ENCODE assay signal across 8 cellular contexts in the genomic region with DNA sequence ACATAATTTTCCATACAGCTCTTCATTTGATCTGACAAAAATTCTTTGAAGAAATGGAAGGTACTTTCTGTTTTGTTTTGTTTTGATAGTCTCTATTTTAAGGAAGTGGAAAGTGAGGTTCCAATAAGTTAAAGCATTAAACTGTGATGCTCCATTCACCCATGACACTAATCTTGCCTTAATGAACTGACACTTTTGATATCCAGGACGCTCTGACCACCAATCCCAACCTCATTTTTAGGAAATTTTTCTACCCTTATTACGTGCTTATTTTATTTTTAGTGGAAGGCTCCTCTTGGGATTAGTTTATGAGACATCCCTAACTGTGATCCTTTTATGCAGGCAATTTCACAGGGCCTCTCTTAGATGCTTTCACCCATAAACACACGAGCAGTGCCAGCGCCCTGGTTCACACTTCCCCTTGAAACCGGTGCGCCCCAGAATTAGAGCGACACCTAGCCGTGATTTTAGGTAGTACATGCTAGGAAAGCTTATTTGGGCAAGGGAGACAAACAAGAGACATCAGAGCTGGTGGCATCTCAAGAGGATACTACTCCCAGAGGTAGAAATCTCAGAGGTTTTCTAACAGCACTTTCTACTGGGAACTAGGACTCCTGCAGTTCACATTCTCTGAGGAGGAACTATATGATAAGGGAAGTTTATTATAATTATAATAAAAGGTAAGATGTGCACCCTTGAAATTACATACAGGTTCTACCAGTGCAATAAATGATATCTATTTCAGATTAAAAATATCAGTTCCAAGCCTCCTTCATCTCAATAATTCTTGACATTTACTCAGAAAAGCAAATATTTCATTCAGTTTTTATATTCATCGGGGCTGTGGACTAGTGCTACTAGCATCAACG.
DNase-seq lines count a peak whose midpoint lies in the region; ATAC-seq and TF ChIP-seq lines count a peak whose summit lies in the region.

No MANE protein-coding gene starts in this region.

- DNase-seq in A673 (ENCODE audit: low spot score), result peak; percentile 83
- peak; percentile 35 for DNase-seq in NCI-H2029 (lab: John Stamatoyannopoulos, UW)
- peak; percentile 29 for DNase-seq in UCSD-AML1 (lab: John Stamatoyannopoulos, UW; ENCODE audit: unreplicated experiment)
- peak; percentile 82 for DNase-seq in iPS-NIHi7 (ENCODE audit: extremely low spot score)
- peak; percentile 61 to 94 (median 66) for DNase-seq in stimulated activated CD4-positive, alpha-beta T cell treated with anti-CD3 and anti-CD28 coated beads, Interleukin-12 subunit alpha, Interleukin-12 subunit beta, amount 100 ng/mL, for 48 hours (ENCODE audit: low read depth in 2 of 3, low spot score in 1 of 3)

- H3K27ac Mint-ChIP-seq in brain, result peak overlapping the region in 4 of 5 experiments; percentile 6 to 77 (median 44)

- H3K4me1 Mint-ChIP-seq in brain, result peaks cover 32% of the 10 kb centered on the region

- H3K36me3 ChIP-seq in A673 (ENCODE audit: insufficient read depth, low read length, poor library complexity, severe bottlenecking), result no peaks in the 10 kb centered on the region

- no peak overlapping the region for H3K4me3 ChIP-seq in A673 (ENCODE audit: low read depth, low read length, poor library complexity, severe bottlenecking)

- H3K27me3 ChIP-seq in A673 (replicated peaks; ENCODE audit: insufficient read depth, low read depth, low read length, poor library complexity), result no peaks in the 10 kb centered on the region

- H3K27ac ChIP-seq in A673 (ENCODE audit: low read depth, low read length, poor library complexity, severe bottlenecking), result no peak overlapping the region

- no peaks in the 10 kb centered on the region for H3K9me3 ChIP-seq in A673 (ENCODE audit: low read depth, low read length, poor library complexity, severe bottlenecking)

- intact Hi-C loops in A673 (cut with micrococcal nuclease; ENCODE audit: unreplicated experiment), result loop anchor here (10.0 kb wide), 1 partner anchor 550 kb away; no protein-coding TSS in a partner anchor

- CTCF ChIA-PET in A673 (lab: Charles Lee), result interaction anchor here (0.6 to 0.8 kb wide), 4 partner anchors 15 to 347 kb away, joined by 3 to 5 read pairs (median 4); no protein-coding TSS in a partner anchor

- POLR2A ChIA-PET in A673 (lab: Charles Lee; ENCODE audit: low non-redundant PET), result no interaction called here

- H3K27me3 Mint-ChIP-seq in brain, result no peaks in the 10 kb centered on the region

- no peaks in the 10 kb centered on the region for H3K4me1 ChIP-seq in A673 (ENCODE audit: insufficient read depth, low read length, poor library complexity, severe bottlenecking)

- BruUV-seq in A673 (replicated peaks; lab: Mats Ljungman, UMichigan), result no TSS peak

- no peaks in the 10 kb centered on the region for H3K36me3 Mint-ChIP-seq in brain

- TF ChIP-seq CTCF in A673 (conservative IDR thresholded peaks at IDR 0.05; ENCODE audit: low read depth, low read length), result peak; percentile 92
- TF ChIP-seq CTCF in brain (conservative IDR thresholded peaks at IDR 0.05), result peak; percentile 77 to 90

- peak overlapping the region in 1 of 5 experiments; percentile 6 for H3K4me3 Mint-ChIP-seq in brain

- ATAC-seq in GM18508 (IDR thresholded peaks at IDR 0.05; ENCODE audit: insufficient read depth, unreplicated experiment) (peak; percentile 49), HG02981 (IDR thresholded peaks at IDR 0.05; ENCODE audit: unreplicated experiment) (peak; percentile 55)

- H3K9me3 Mint-ChIP-seq in brain, result no peaks in the 10 kb centered on the region

Comparison
In these comparisons a context has a peak if more than half of its experiments do, and no peak if none do; other contexts are left out.
1. DNase-seq: peak in every context shown above with its lines; median percentile 83 in A673; 82 in iPS-NIHi7; 66 in stimulated activated CD4-positive, alpha-beta T cell treated with anti-CD3 and anti-CD28 coated beads, Interleukin-12 subunit alpha, Interleukin-12 subunit beta, amount 100 ng/mL, for 48 hours; 35 in NCI-H2029; 29 in UCSD-AML1.